8 cellular contexts compared by ENCODE assay signal in genomic region chr10:122164028-122164601, GRCh38.
A peak's percentile ranks its signal among the peaks of the same experiment; 100 is the strongest.
DNase-seq lines count a peak whose midpoint lies in the region; ATAC-seq and TF ChIP-seq lines count a peak whose summit lies in the region.

No MANE protein-coding gene starts in this region.

- H3K27ac ChIP-seq in right cardiac atrium (ENCODE audit: low read length), result no peak overlapping the region

- WGBS in right cardiac atrium, result 48% methylated on average over 24 of the region's 24 CpGs

- TF ChIP-seq CTCF in retinal pigment epithelial cell (conservative IDR thresholded peaks at IDR 0.05; ENCODE audit: low read depth, low read length), result no peak

- H3K9me3 ChIP-seq in right cardiac atrium (ENCODE audit: control insufficient read depth, low read length), result no peaks in the 10 kb centered on the region

- H3K27me3 ChIP-seq in H7 (ENCODE audit: control insufficient read depth, insufficient read depth, low read length), result peaks cover 2% of the 10 kb centered on the region; the same call in 1 of the 2 replicates
- no peaks in the 10 kb centered on the region for H3K27me3 ChIP-seq in right cardiac atrium (ENCODE audit: control insufficient read depth, insufficient read depth)

- no peaks in the 10 kb centered on the region for H3K36me3 ChIP-seq in H7 (replicated peaks; ENCODE audit: control insufficient read depth, insufficient read depth, low read length)

- ATAC-seq in SK-N-SH treated with all-trans-retinoic acid at 6 μM for 48 hours (peak; percentile 68), right cardiac atrium (peak; percentile 32 to 45), GM19452 (IDR thresholded peaks at IDR 0.05; ENCODE audit: unreplicated experiment) (no peak), GM19023 (IDR thresholded peaks at IDR 0.05; ENCODE audit: unreplicated experiment) (no peak)

- H3K4me1 ChIP-seq in right cardiac atrium (ENCODE audit: control insufficient read depth, insufficient read depth, low read length), result peaks cover 19% of the 10 kb centered on the region

- DNase-seq in H7 (no peak), right cardiac atrium (no peak), retinal pigment epithelial cell (ENCODE audit: low read depth) (no peak), SW480 (ENCODE audit: low spot score) (no peak), KG1 (lab: John Stamatoyannopoulos, UW) (no peak)

- intact Hi-C loops in right cardiac atrium (cut with DNase I), result no loop called here

- peak overlapping the region; percentile 72 for H3K4me3 ChIP-seq in H7 (ENCODE audit: insufficient read depth, low read depth, low read length)
- peak overlapping the region; percentile 57 for H3K4me3 ChIP-seq in right cardiac atrium (ENCODE audit: low read length)
- H3K4me3 ChIP-seq in retinal pigment epithelial cell (ENCODE audit: low read length), result peak overlapping the region; percentile 46

TF ChIP-seq in SK-N-SH treated with all-trans-retinoic acid at 6 μM for 48 hours, 23 proteins besides CTCF, POLR2A, EP300 and RAD21:
- TF ChIP-seq TCF4 (CRISPR knock-in tag; IDR thresholded peaks at IDR 0.05; ENCODE audit: borderline replicate concordance) (0 out of 2 replicates have a peak, but pooled peaks have one; percentile 21), PPARA (CRISPR knock-in tag; IDR thresholded peaks at IDR 0.05; ENCODE audit: borderline replicate concordance) (no peak)

Comparison
In these comparisons a context has a peak if more than half of its experiments do, and no peak if none do; other contexts are left out.
1. ATAC-seq: peak in SK-N-SH treated with all-trans-retinoic acid at 6 μM for 48 hours (single experiment) and right cardiac atrium (2 of 2); none in GM19452 (single experiment) and GM19023 (single experiment).
2. Peak in every context shown above with its lines, with median percentiles within 50 percentile points of each other: H3K4me3 ChIP-seq.